Comparison of ENCODE assay signal across 14 cellular contexts in genomic region chr1:200217703-200218102, GRCh38.
DNase-seq lines count a peak whose midpoint lies in the region; ATAC-seq lines count a peak whose summit lies in the region.
"Had no signal": no experiment of that assay in that cellular context is flagged by ENCODE, and none has a peak within 500 bp of the region (broad histone marks: within the 10 kb centered on the region; RNA-seq: fewer than 3 reads in every experiment).

No MANE protein-coding gene starts in this region.

- peaks cover 7% of the 10 kb centered on the region for H3K9me3 Mint-ChIP-seq in memory B cell
- H3K9me3 Mint-ChIP-seq: central memory CD8-positive, alpha-beta T cell had no signal

- no peak overlapping the region for H3K4me3 Mint-ChIP-seq in memory B cell
- H3K4me3 Mint-ChIP-seq: central memory CD8-positive, alpha-beta T cell; endodermal cell had no signal

- ATAC-seq in activated CD4-positive, CD25-positive, alpha-beta regulatory T cell treated with anti-CD3 and anti-CD28 coated beads, Interleukin-2, amount 50 U/mL, for 24 hours: peak; percentile 70 to 83
- peak; percentile 60 for ATAC-seq in GM19463 (IDR thresholded peaks at IDR 0.05; ENCODE audit: unreplicated experiment)
- peak; percentile 72 for ATAC-seq in HG03442 (IDR thresholded peaks at IDR 0.05; ENCODE audit: unreplicated experiment)
- peak; percentile 42 for ATAC-seq in memory B cell (ENCODE audit: low read depth)
- ATAC-seq: left lung had no signal

- no peak overlapping the region for H3K27ac Mint-ChIP-seq in memory B cell
- H3K27ac Mint-ChIP-seq: endodermal cell had no signal

- peaks cover 16% of the 10 kb centered on the region for H3K27me3 Mint-ChIP-seq in memory B cell

- DNase-seq in activated CD4-positive, CD25-positive, alpha-beta regulatory T cell treated with anti-CD3 and anti-CD28 coated beads, Interleukin-2, amount 50 U/mL, for 72 hours: no peak
- no peak for DNase-seq in memory B cell (ENCODE audit: low spot score in 2 of 2)
- DNase-seq in SKM-1 (lab: John Stamatoyannopoulos, UW; ENCODE audit: unreplicated experiment): no peak
- DNase-seq in NOMO-1 treated with dmso at 0.1 percent for 144 hours (lab: John Stamatoyannopoulos, UW; ENCODE audit: unreplicated experiment): no peak
- DNase-seq in activated CD8-positive, alpha-beta memory T cell treated with anti-CD3 and anti-CD28 coated beads, Interleukin-2, amount 50 U/mL, for 4 hours: no peak
- DNase-seq: DMS79, endodermal cell, left lung, naive B cell, NCI-H2107 had no signal

- peaks cover 3% of the 10 kb centered on the region for H3K36me3 Mint-ChIP-seq in memory B cell

- H3K4me1 Mint-ChIP-seq in memory B cell: peaks cover 7% of the 10 kb centered on the region
- H3K4me1 Mint-ChIP-seq: naive B cell had no signal
